In the genomic region with DNA sequence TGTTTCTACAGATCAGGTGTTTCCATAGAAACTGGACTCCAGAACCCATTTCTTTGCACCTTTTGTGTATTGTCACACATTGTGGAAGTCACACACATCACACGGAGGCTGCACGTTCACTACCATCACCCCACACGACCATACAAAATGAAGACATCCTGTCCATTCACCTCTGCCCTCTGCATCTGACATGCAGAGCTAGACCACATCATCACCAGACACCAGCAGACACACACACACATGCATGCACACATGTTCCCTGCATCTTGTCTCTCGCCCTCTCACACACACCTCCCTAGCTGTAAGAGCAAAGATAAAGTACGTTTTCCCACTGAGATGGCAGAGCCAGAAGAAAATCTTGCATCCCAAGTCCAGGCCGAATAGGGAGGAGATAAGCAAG, we compare ENCODE assay signal across 16 cellular contexts. TPM values are rescaled to one million over a fixed set of nuclear protein-coding genes. Genes with fewer than 3 reads are reported as not detected.
DNase-seq lines count a peak whose midpoint lies in the region; FAIRE-seq and TF ChIP-seq lines count a peak whose summit lies in the region.
"Had no signal": no experiment of that assay in that cellular context is flagged by ENCODE, and none has a peak within 500 bp of the region (broad histone marks: within the 10 kb centered on the region; RNA-seq: fewer than 3 reads in every experiment).

No MANE protein-coding gene starts in this region.

- peaks cover 38% of the 10 kb centered on the region for H3K4me1 Mint-ChIP-seq in neural crest cell

- H3K27me3 Mint-ChIP-seq in neural crest cell (ENCODE audit: low read depth) = no peaks in the 10 kb centered on the region

- no peaks in the 10 kb centered on the region for H3K36me3 ChIP-seq in esophagus squamous epithelium
- no peaks in the 10 kb centered on the region for H3K36me3 ChIP-seq in thyroid gland
- no peaks in the 10 kb centered on the region for H3K36me3 ChIP-seq in colonic mucosa
- H3K36me3 ChIP-seq: BLaER1 treated with 17β-estradiol and CSF1 and Interleukin-3, amounts not matched to agents 10 nM and 100 nM; SJSA1 had no signal

- DNase-seq in esophagus squamous epithelium (lab: John Stamatoyannopoulos, UW) (no peak), neural crest cell (ENCODE audit: low read depth, low spot score) (no peak), thyroid gland (no peak), H54 (ENCODE audit: insufficient read length, low spot score) (no peak), NCI-H1436 (lab: John Stamatoyannopoulos, UW) (no peak), colonic mucosa (no peak)
- DNase-seq: activated naive CD4-positive, alpha-beta T cell treated with anti-CD3 and anti-CD28 coated beads, Interleukin-2, amount 50 U/mL, for 16 hours; cortex of kidney; stimulated activated CD4-positive, alpha-beta T cell treated with anti-CD3 and anti-CD28 coated beads, Interleukin-12 subunit alpha, Interleukin-12 subunit beta, amount 100 ng/mL, for 4 hours had no signal

- 61 to 63% methylated on average over 6 of the region's 6 CpGs for WGBS in esophagus squamous epithelium, 2 donors
- 57 to 69% methylated on average over 6 of the region's 6 CpGs for WGBS in thyroid gland, 2 donors

- H3K4me1 ChIP-seq in esophagus squamous epithelium = peaks cover 8 to 30% (median 9%) of the 10 kb centered on the region in 3 donors
- H3K4me1 ChIP-seq in thyroid gland = peaks cover 6 to 24% of the 10 kb centered on the region in 2 donors
- peaks cover 5% of the 10 kb centered on the region for H3K4me1 ChIP-seq in colonic mucosa

- H3K9me3 ChIP-seq in esophagus squamous epithelium = no peaks in the 10 kb centered on the region
- H3K9me3 ChIP-seq in thyroid gland = no peaks in the 10 kb centered on the region
- H3K9me3 ChIP-seq in colonic mucosa = no peaks in the 10 kb centered on the region
- H3K9me3 ChIP-seq: BLaER1 treated with 17β-estradiol and CSF1 and Interleukin-3, amounts not matched to agents 10 nM and 100 nM; SJSA1 had no signal

- FAIRE-seq in H54 (lab: Jason Lieb, UNC) = no peak
- FAIRE-seq: islet of Langerhans, TTC549 had no signal

- no peak for TF ChIP-seq POLR2A in esophagus squamous epithelium (IDR thresholded peaks at IDR 0.05)
- no peak for TF ChIP-seq POLR2A in thyroid gland (IDR thresholded peaks at IDR 0.05)
- no peak for TF ChIP-seq POLR2A in H54 (IDR thresholded peaks at IDR 0.05; ENCODE audit: low read depth, low read length)

- H3K27me3 ChIP-seq in esophagus squamous epithelium = peaks cover 0 to 20% (median 0%) of the 10 kb centered on the region in 4 donors
- H3K27me3 ChIP-seq in thyroid gland = no peaks in the 10 kb centered on the region
- no peaks in the 10 kb centered on the region for H3K27me3 ChIP-seq in colonic mucosa
- H3K27me3 ChIP-seq: BLaER1 treated with 17β-estradiol and CSF1 and Interleukin-3, amounts not matched to agents 10 nM and 100 nM; SJSA1 had no signal

- H3K36me3 Mint-ChIP-seq in neural crest cell (ENCODE audit: low read depth) = no peaks in the 10 kb centered on the region

- H3K9me3 Mint-ChIP-seq in neural crest cell = no peaks in the 10 kb centered on the region

- intact Hi-C loops in esophagus squamous epithelium (cut with DNase I) (no loop called here), thyroid gland (cut with DNase I) (loop anchor here (5.0 kb wide), 1 partner anchor 34 kb away; no protein-coding TSS in a partner anchor), colonic mucosa (cut with DNase I) (no loop called here)

- H3K4me3 ChIP-seq in esophagus squamous epithelium = peak overlapping the region; percentile 16 to 67 (median 44)
- peak overlapping the region in 1 of 3 donors; percentile 13 for H3K4me3 ChIP-seq in thyroid gland (replicated peaks in 1 of 3)
- H3K4me3 ChIP-seq in colonic mucosa = no peak overlapping the region
- H3K4me3 ChIP-seq: BLaER1 treated with 17β-estradiol and CSF1 and Interleukin-3, amounts not matched to agents 10 nM and 100 nM; SJSA1 had no signal

- peak overlapping the region in 1 of 2 donors; percentile 13 for H3K9ac ChIP-seq in colonic mucosa (ENCODE audit: low read depth in 2 of 2, low read length in 2 of 2)
- H3K9ac ChIP-seq: BLaER1 treated with 17β-estradiol and CSF1 and Interleukin-3, amounts not matched to agents 10 nM and 100 nM had no signal

- H3K4me3 Mint-ChIP-seq in neural crest cell = peak overlapping the region; percentile 2

- H3K27ac ChIP-seq in VCaP (peak overlapping the region; percentile 45), esophagus squamous epithelium (peak overlapping the region; percentile 67 to 92 (median 88)), thyroid gland (peak overlapping the region; percentile 17 to 71 (median 67)), colonic mucosa (no peak overlapping the region)
- H3K27ac ChIP-seq: BLaER1 treated with 17β-estradiol and CSF1 and Interleukin-3, amounts not matched to agents 10 nM and 100 nM; SJSA1 had no signal

- H3K27ac Mint-ChIP-seq in neural crest cell (ENCODE audit: unreplicated experiment) = peak overlapping the region; percentile 87

- TF ChIP-seq CTCF in VCaP (conservative IDR thresholded peaks at IDR 0.05) (no peak), esophagus squamous epithelium (IDR thresholded peaks at IDR 0.05) (no peak), neural crest cell (conservative IDR thresholded peaks at IDR 0.05) (no peak), thyroid gland (IDR thresholded peaks at IDR 0.05) (no peak), colonic mucosa (IDR thresholded peaks at IDR 0.05) (no peak)

RNA-seq across cellular contexts. Expression of a gene that starts 0.6 kb away (rescaled TPM):
- 10 to 100 TPM in 2 of 4 donors, 1 to 10 TPM in 2; 2.2 to 71.0 (median 9.1) TPM for total RNA-seq in esophagus squamous epithelium
- 2.9 and 3.4 TPM in 2 replicates for total RNA-seq in neural crest cell
- total RNA-seq in thyroid gland = 10 to 100 TPM; 17.5 to 86.1 (median 35.4) TPM
- total RNA-seq in colonic mucosa = 1 to 10 TPM; 2.4 to 9.3 TPM
- total RNA-seq: Daoy, H4, SJSA1 had no signal

RNA-seq across cellular contexts. Expression of a gene that starts 17.7 kb away (rescaled TPM):
- total RNA-seq in esophagus squamous epithelium (not detected), neural crest cell (not detected in 2 replicates), thyroid gland (not detected), colonic mucosa (not detected)
- total RNA-seq: Daoy, H4, SJSA1 had no signal
